ENCODE assay signal across 1 cellular context in the genomic region with DNA sequence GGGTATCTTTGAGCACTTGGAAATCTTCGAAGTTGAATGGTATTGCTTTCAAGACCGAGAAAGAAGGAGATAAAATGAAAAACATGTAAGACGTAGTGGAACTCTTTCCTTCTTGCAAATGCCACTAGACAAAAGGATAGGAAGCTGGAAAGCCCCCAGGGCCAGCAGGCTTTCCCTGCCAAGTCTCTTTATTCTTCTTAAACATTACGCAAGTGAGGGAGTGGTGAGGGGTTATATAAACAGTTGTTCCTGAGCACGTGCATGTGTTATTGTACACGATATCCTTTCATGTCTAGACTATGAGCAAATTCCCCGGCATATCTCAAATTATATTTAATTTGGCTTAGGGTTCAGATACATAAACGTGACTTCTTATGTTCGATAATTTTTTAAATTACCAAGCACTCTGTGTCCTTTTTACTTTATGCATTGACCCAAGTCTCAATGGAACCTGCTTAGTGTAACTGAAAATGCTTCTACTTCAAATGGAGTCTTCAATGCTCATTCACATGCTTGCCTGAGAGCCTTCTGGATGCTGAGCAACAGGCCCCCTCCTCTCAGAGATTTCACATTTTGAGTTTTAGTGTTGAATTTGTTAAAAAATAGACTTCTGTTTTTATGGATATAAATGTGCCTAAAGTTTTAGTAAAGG.
TF ChIP-seq lines count a peak whose summit lies in the region.

No MANE protein-coding gene starts in this region.

TF ChIP-seq in IMR-90, 13 proteins besides CTCF, POLR2A, EP300 and RAD21 (continued from another document):
- no peak for TF ChIP-seq MAFK (IDR thresholded peaks at IDR 0.05; ENCODE audit: low read depth, low read length)
- peak; percentile 46; the same call in 1 of the 2 replicates for TF ChIP-seq MXI1 (IDR thresholded peaks at IDR 0.05; ENCODE audit: borderline replicate concordance, low read depth, low read length)
- TF ChIP-seq RFX5 (IDR thresholded peaks at IDR 0.05; ENCODE audit: low read depth, low read length): no peak
